ENCODE assay signal across 13 cellular contexts in the genomic region with DNA sequence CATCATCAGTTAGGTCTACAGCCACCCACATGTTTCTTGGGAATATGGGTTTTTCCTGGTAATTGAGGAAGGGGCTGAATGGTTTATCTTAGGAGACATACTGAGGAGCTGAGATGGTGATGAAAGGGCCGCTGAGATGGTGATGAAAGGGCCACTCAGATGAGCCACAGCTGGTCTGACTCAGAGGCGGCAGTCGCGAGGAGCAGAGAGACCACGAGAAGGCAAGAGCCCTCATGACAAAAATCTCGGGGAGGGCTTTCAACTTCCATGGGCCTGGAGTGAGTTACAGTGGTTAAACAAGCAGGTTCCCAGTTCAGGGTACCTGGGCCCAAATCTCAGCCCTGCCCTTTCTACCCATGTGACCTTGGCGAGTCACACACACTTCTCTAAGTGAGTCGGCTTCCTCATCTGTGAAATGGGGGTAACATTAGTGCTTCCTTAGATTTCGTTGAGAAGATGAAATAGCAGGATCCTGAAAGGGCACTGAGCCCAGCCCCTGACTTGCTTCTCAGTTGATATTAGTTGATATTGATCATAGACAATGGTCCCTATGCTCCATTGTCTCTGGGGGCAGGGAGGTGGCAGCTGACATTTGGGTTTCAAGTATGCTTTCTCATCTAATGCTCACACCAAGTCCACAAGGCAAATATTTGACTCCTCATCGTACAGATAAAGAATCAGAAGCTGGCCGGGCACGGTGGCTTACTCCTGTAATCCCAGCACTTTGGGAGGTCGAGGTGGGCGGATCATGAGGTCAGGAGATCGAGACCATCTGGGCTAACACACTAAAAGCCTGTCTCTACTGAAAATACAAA.
DNase-seq lines count a peak whose midpoint lies in the region; TF ChIP-seq lines count a peak whose summit lies in the region.
"Had no signal": no experiment of that assay in that cellular context is flagged by ENCODE, and none has a peak within 500 bp of the region (broad histone marks: within the 10 kb centered on the region; RNA-seq: fewer than 3 reads in every experiment).

No MANE protein-coding gene starts in this region.

- peak; percentile 29 for DNase-seq in activated T-cell treated with anti-CD3 and anti-CD28 coated beads, Interleukin-2, amount 50 U/mL, for 24 hours
- DNase-seq in activated T-cell treated with anti-CD3 and anti-CD28 coated beads for 4 hours (no peak), RPMI7951 (ENCODE audit: low read depth) (peak; percentile 75), glomerular visceral epithelial cell (ENCODE audit: extremely low spot score) (peak; percentile 44), spleen (peak; percentile 38), LoVo (ENCODE audit: low spot score) (no peak), KG1 (lab: John Stamatoyannopoulos, UW) (no peak), SHP77 treated with DMSO at 0.1 percent for 48 hours (lab: John Stamatoyannopoulos, UW) (no peak)
- DNase-seq: DMS53, foreskin keratinocyte, NCI-H345 had no signal

- H3K4me3 ChIP-seq in spleen: no peak overlapping the region
- H3K4me3 ChIP-seq: prostate gland had no signal

- intact Hi-C loops in spleen (cut with DNase I; ENCODE audit: low total_unique reads): no loop called here

- peaks cover 0 to 27% (median 0%) of the 10 kb centered on the region in 6 donors for H3K4me1 ChIP-seq in spleen
- H3K4me1 ChIP-seq: foreskin keratinocyte, prostate gland had no signal

- TF ChIP-seq POLR2A in spleen (IDR thresholded peaks at IDR 0.05): no peak

- H3K27me3 Mint-ChIP-seq in activated T-cell treated with anti-CD3 and anti-CD28 coated beads, Interleukin-2, amount 50 U/mL, for 24 hours: peaks cover 10% of the 10 kb centered on the region

- peaks cover 0 to 9% (median 0%) of the 10 kb centered on the region in 7 donors for H3K27me3 ChIP-seq in spleen (replicated peaks in 1 of 7)

- 65 to 79% (median 70%) methylated on average over 15 of the region's 15 CpGs for WGBS in spleen, 5 donors

- no peaks in the 10 kb centered on the region for H3K9me3 ChIP-seq in spleen
- H3K9me3 ChIP-seq: prostate gland had no signal

- no peak overlapping the region for H3K27ac ChIP-seq in spleen
- H3K27ac ChIP-seq: foreskin keratinocyte had no signal

- H3K4me1 Mint-ChIP-seq in activated T-cell treated with anti-CD3 and anti-CD28 coated beads, Interleukin-2, amount 50 U/mL, for 24 hours (ENCODE audit: low read depth): peaks cover 10% of the 10 kb centered on the region
- H3K4me1 Mint-ChIP-seq: central memory CD8-positive, alpha-beta T cell had no signal

- H3K36me3 Mint-ChIP-seq in activated T-cell treated with anti-CD3 and anti-CD28 coated beads, Interleukin-2, amount 50 U/mL, for 24 hours (ENCODE audit: low read depth): no peaks in the 10 kb centered on the region

- H3K27ac Mint-ChIP-seq in activated T-cell treated with anti-CD3 and anti-CD28 coated beads, Interleukin-2, amount 50 U/mL, for 24 hours: peak overlapping the region; percentile 31

- H3K9me3 Mint-ChIP-seq in activated T-cell treated with anti-CD3 and anti-CD28 coated beads, Interleukin-2, amount 50 U/mL, for 24 hours: no peaks in the 10 kb centered on the region
- H3K9me3 Mint-ChIP-seq: central memory CD8-positive, alpha-beta T cell had no signal

- no peak overlapping the region for H3K4me3 Mint-ChIP-seq in activated T-cell treated with anti-CD3 and anti-CD28 coated beads, Interleukin-2, amount 50 U/mL, for 24 hours
- H3K4me3 Mint-ChIP-seq: central memory CD8-positive, alpha-beta T cell had no signal

- no peak for TF ChIP-seq CTCF in spleen (IDR thresholded peaks at IDR 0.05 in 8 of 11, conservative IDR thresholded peaks at IDR 0.05 in 3 of 11)

- no peaks in the 10 kb centered on the region for H3K36me3 ChIP-seq in spleen
- H3K36me3 ChIP-seq: prostate gland had no signal

Comparison
In these comparisons a context has a peak if more than half of its experiments do, and no peak if none do; other contexts are left out.
1. DNase-seq: peak in activated T-cell treated with anti-CD3 and anti-CD28 coated beads, Interleukin-2, amount 50 U/mL, for 24 hours (single experiment), RPMI7951 (single experiment), glomerular visceral epithelial cell (single experiment) and spleen (single experiment); none in activated T-cell treated with anti-CD3 and anti-CD28 coated beads for 4 hours (single experiment), LoVo (single experiment), KG1 (single experiment) and SHP77 treated with DMSO at 0.1 percent for 48 hours (single experiment).